12 cellular contexts compared by ENCODE assay signal in the genomic region with DNA sequence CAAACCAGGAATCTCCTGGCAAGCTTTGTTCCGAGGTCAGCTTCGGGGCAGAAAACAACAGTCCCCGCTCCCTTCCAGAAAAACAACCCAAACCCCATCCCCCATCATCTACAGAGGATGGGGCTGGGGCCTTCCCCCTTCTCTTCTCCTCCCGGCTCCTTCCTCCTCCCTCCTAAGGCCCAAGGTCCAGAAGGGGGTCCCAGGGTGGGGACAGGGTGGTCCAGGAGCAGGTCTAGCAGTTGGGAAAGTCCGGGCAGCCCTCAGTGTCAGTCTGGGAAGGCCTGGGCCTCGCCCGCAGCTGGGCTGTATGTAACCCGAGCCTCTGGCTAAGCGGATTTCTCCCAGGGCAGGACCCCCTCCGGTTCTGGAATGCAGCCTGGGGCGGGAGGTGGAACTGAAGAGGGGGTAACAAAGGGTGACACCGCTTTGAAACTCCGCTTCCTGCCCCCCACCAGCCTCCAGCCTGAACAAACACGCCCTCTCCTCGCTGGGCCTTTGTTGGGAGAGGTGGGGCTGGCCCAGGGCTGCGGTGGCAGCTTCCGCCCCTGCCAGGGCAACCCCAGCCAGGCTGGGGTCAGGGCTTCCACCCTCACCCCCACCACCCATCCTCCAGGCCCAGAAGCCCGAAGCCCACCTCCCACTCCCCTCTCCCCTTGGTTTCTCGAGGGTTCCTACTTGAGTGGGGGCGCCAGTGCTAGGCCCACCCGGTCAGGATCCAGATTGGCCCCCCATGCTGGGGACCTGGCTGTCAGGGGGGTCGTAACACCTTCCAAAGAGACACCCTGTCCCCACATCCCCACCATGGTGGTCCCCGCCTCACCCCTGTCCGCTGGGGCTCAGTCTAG.
DNase-seq lines count a peak whose midpoint lies in the region; ATAC-seq, FAIRE-seq and TF ChIP-seq lines count a peak whose summit lies in the region.
"Had no signal": no experiment of that assay in that cellular context is flagged by ENCODE, and none has a peak within 500 bp of the region (broad histone marks: within the 10 kb centered on the region; RNA-seq: fewer than 3 reads in every experiment).

No MANE protein-coding gene starts in this region.

- no peaks in the 10 kb centered on the region for H3K9me3 Mint-ChIP-seq in astrocyte (ENCODE audit: unreplicated experiment)
- H3K9me3 Mint-ChIP-seq: CD4-positive, CD25-positive, alpha-beta regulatory T cell had no signal

- H4K20me1 ChIP-seq in astrocyte (ENCODE audit: insufficient read depth, low read length): no peaks in the 10 kb centered on the region

- H3K27me3 ChIP-seq in heart right ventricle (no peaks in the 10 kb centered on the region), astrocyte (ENCODE audit: insufficient read depth, low read length) (no peaks in the 10 kb centered on the region), tibial nerve (no peaks in the 10 kb centered on the region), esophagus muscularis mucosa (no peaks in the 10 kb centered on the region), breast epithelium (no peaks in the 10 kb centered on the region)
- H3K27me3 ChIP-seq: right atrium auricular region had no signal

- H3K4me1 ChIP-seq in heart right ventricle: peaks cover 0 to 14% (median 0%) of the 10 kb centered on the region in 9 donors
- H3K4me1 ChIP-seq in astrocyte (ENCODE audit: insufficient read depth, low read length): peaks cover 19% of the 10 kb centered on the region
- peaks cover 0 to 48% (median 9%) of the 10 kb centered on the region in 4 donors for H3K4me1 ChIP-seq in tibial nerve
- peaks cover 0 to 29% (median 20%) of the 10 kb centered on the region in 4 donors for H3K4me1 ChIP-seq in esophagus muscularis mucosa
- no peaks in the 10 kb centered on the region for H3K4me1 ChIP-seq in breast epithelium

- peak overlapping the region; percentile 60 for H3K4me2 ChIP-seq in astrocyte (ENCODE audit: low read length)

- TF ChIP-seq EP300 in tibial nerve (IDR thresholded peaks at IDR 0.05): no peak
- no peak for TF ChIP-seq EP300 in esophagus muscularis mucosa (IDR thresholded peaks at IDR 0.05)

- no peaks in the 10 kb centered on the region for H3K79me2 ChIP-seq in astrocyte (ENCODE audit: insufficient read depth, low read length)

- no peak for DNase-seq in left ventricle myocardium superior
- no peak for DNase-seq in heart right ventricle
- DNase-seq in astrocyte (ENCODE audit: low read depth): peak; percentile 78
- DNase-seq in left lobe of liver (ENCODE audit: low spot score): no peak
- DNase-seq in tibial nerve (ENCODE audit: low spot score in 2 of 2): no peak
- DNase-seq in esophagus muscularis mucosa (ENCODE audit: extremely low spot score): no peak
- no peak for DNase-seq in breast epithelium (ENCODE audit: low spot score in 2 of 2)
- DNase-seq: activated CD8-positive, alpha-beta memory T cell treated with anti-CD3 and anti-CD28 coated beads, Interleukin-2, amount 50 U/mL, for 48 hours; CD4-positive, CD25-positive, alpha-beta regulatory T cell had no signal

- no peak overlapping the region for H3K4me3 Mint-ChIP-seq in astrocyte (ENCODE audit: unreplicated experiment)
- H3K4me3 Mint-ChIP-seq: CD4-positive, CD25-positive, alpha-beta regulatory T cell had no signal

- no peak for FAIRE-seq in astrocyte (lab: Jason Lieb, UNC)

- peak overlapping the region; percentile 84 for H2AFZ ChIP-seq in astrocyte (ENCODE audit: low read depth, low read length)

- H3K27me3 Mint-ChIP-seq in astrocyte (ENCODE audit: low read depth, unreplicated experiment): peaks cover 5% of the 10 kb centered on the region

- H3K36me3 ChIP-seq in heart right ventricle: no peaks in the 10 kb centered on the region
- no peaks in the 10 kb centered on the region for H3K36me3 ChIP-seq in astrocyte (ENCODE audit: insufficient read depth, low read length)
- H3K36me3 ChIP-seq in tibial nerve: no peaks in the 10 kb centered on the region
- no peaks in the 10 kb centered on the region for H3K36me3 ChIP-seq in esophagus muscularis mucosa
- H3K36me3 ChIP-seq in breast epithelium: no peaks in the 10 kb centered on the region
- H3K36me3 ChIP-seq: right atrium auricular region, thoracic aorta had no signal

- intact Hi-C loops in left ventricle myocardium superior (cut with micrococcal nuclease): no loop called here
- intact Hi-C loops in heart right ventricle (cut with DNase I): loop anchor here in 1 of 10 donors (10.0 kb wide), 1 partner anchor 53 kb away; no protein-coding TSS in a partner anchor
- intact Hi-C loops in esophagus muscularis mucosa (cut with DNase I): no loop called here
- intact Hi-C loops in breast epithelium (cut with DNase I; ENCODE audit: low total_unique reads): loop anchor here (1.0 kb wide), 1 partner anchor 37 kb away; no protein-coding TSS in a partner anchor

- no peaks in the 10 kb centered on the region for H3K36me3 Mint-ChIP-seq in astrocyte (ENCODE audit: low read depth, unreplicated experiment)
- H3K36me3 Mint-ChIP-seq: CD4-positive, CD25-positive, alpha-beta regulatory T cell had no signal

- WGBS in heart right ventricle, 2 donors: 81 to 88% methylated on average over 24 of the region's 24 CpGs
- WGBS in tibial nerve, 2 donors: 43 to 55% methylated on average over 16 to 24 of the region's 24 CpGs
- WGBS in esophagus muscularis mucosa: 73% methylated on average over 19 of the region's 24 CpGs

- peak; percentile 18 for ATAC-seq in left ventricle myocardium superior
- no peak for ATAC-seq in heart right ventricle
- peak; percentile 2 for ATAC-seq in left lobe of liver
- no peak for ATAC-seq in GM18873 (IDR thresholded peaks at IDR 0.05; ENCODE audit: low FRiP score, unreplicated experiment)

- H3K9me3 ChIP-seq in heart right ventricle (no peaks in the 10 kb centered on the region), astrocyte (ENCODE audit: insufficient read depth, low read depth, low read length) (no peaks in the 10 kb centered on the region), tibial nerve (no peaks in the 10 kb centered on the region), esophagus muscularis mucosa (no peaks in the 10 kb centered on the region), breast epithelium (no peaks in the 10 kb centered on the region)
- H3K9me3 ChIP-seq: right atrium auricular region, thoracic aorta had no signal

- peaks cover 29% of the 10 kb centered on the region for H3K4me1 Mint-ChIP-seq in astrocyte (ENCODE audit: low read depth, unreplicated experiment)
- H3K4me1 Mint-ChIP-seq: CD4-positive, CD25-positive, alpha-beta regulatory T cell had no signal

- H3K4me3 ChIP-seq in heart right ventricle: no peak overlapping the region
- H3K4me3 ChIP-seq in astrocyte (ENCODE audit: insufficient read depth, low read depth, low read length): no peak overlapping the region
- H3K4me3 ChIP-seq in tibial nerve: no peak overlapping the region
- no peak overlapping the region for H3K4me3 ChIP-seq in esophagus muscularis mucosa
- no peak overlapping the region for H3K4me3 ChIP-seq in breast epithelium
- H3K4me3 ChIP-seq: right atrium auricular region, thoracic aorta had no signal

- no peak for TF ChIP-seq POLR2A in tibial nerve (IDR thresholded peaks at IDR 0.05)
- TF ChIP-seq POLR2A in esophagus muscularis mucosa (IDR thresholded peaks at IDR 0.05; ENCODE audit: low read depth): no peak
- no peak for TF ChIP-seq POLR2A in breast epithelium (IDR thresholded peaks at IDR 0.05)

- H3K27ac ChIP-seq in heart right ventricle (no peak overlapping the region), astrocyte (ENCODE audit: low read depth, low read length) (peak overlapping the region; percentile 70), tibial nerve (peak overlapping the region in 3 of 4 donors; percentile 36 to 81 (median 60)), esophagus muscularis mucosa (replicated peaks in 1 of 4) (no peak overlapping the region), breast epithelium (peak overlapping the region in 1 of 2 donors; percentile 52)
- H3K27ac ChIP-seq: right atrium auricular region, thoracic aorta had no signal

- TF ChIP-seq CTCF in heart right ventricle (IDR thresholded peaks at IDR 0.05): no peak
- TF ChIP-seq CTCF in astrocyte (IDR thresholded peaks at IDR 0.05; ENCODE audit: insufficient read depth, low read depth, low read length): no peak
- TF ChIP-seq CTCF in tibial nerve (IDR thresholded peaks at IDR 0.05): no peak
- no peak for TF ChIP-seq CTCF in esophagus muscularis mucosa (IDR thresholded peaks at IDR 0.05)
- TF ChIP-seq CTCF in breast epithelium (IDR thresholded peaks at IDR 0.05): no peak

- peak overlapping the region; percentile 70 for H3K9ac ChIP-seq in astrocyte (ENCODE audit: low read length)

- peak overlapping the region; percentile 94 for H3K27ac Mint-ChIP-seq in astrocyte (ENCODE audit: unreplicated experiment)
- H3K27ac Mint-ChIP-seq: CD4-positive, CD25-positive, alpha-beta regulatory T cell had no signal

Comparison
In these comparisons a context has a peak if more than half of its experiments do, and no peak if none do; other contexts are left out.
1. ATAC-seq: peak in left ventricle myocardium superior (single experiment) and left lobe of liver (single experiment); none in heart right ventricle (0 of 8) and GM18873 (single experiment).
2. H3K27ac ChIP-seq: peak in astrocyte (single experiment) and tibial nerve (3 of 4); none in heart right ventricle (0 of 10) and esophagus muscularis mucosa (0 of 4).